Comparison of ENCODE assay signal across 8 cellular contexts in genomic region chr7:139340808-139341057, GRCh38. TPM values are rescaled to one million over a fixed set of nuclear protein-coding genes. Genes with fewer than 3 reads are reported as not detected.
DNase-seq lines count a peak whose midpoint lies in the region; ATAC-seq, FAIRE-seq and TF ChIP-seq lines count a peak whose summit lies in the region.

No MANE protein-coding gene starts in this region.

- H3K36me3 ChIP-seq in OCI-LY1 (ENCODE audit: insufficient read depth, low read length) (peaks cover 18% of the 10 kb centered on the region; the same call in 1 of the 2 replicates), H1 (ENCODE audit: control insufficient read depth in 2 of 4, insufficient read depth in 4 of 4, low read length in 3 of 4) (0 out of 8 replicates have a peak, but pooled peaks cover 0 to 3% (median 0%) of the 10 kb centered on the region in 4 experiments)

- H3K79me2 ChIP-seq in OCI-LY1 (ENCODE audit: insufficient read depth, low read length) (no peaks in the 10 kb centered on the region), H1 (ENCODE audit: control insufficient read depth in 1 of 2, insufficient read depth in 2 of 2, low read length in 2 of 2) (peaks cover 0 to 21% of the 10 kb centered on the region in 2 experiments; a peak in 2 of 4 replicates)

- peak overlapping the region; percentile 100 for H3K27ac Mint-ChIP-seq in neural crest cell (ENCODE audit: unreplicated experiment)

- peaks cover 2% of the 10 kb centered on the region; the same call in 1 of the 2 replicates for H3K23me2 ChIP-seq in H1 (ENCODE audit: low read depth, low read length)

- peak overlapping the region; percentile 97; the same call in 1 of the 2 replicates for H2BK12ac ChIP-seq in H1 (ENCODE audit: low read depth, low read length)

- TF ChIP-seq RAD21 in H1 (IDR thresholded peaks at IDR 0.05 in 1 of 2, conservative IDR thresholded peaks at IDR 0.05 in 1 of 2; ENCODE audit: low read depth in 2 of 2, low read length in 2 of 2) = no peak

- H3K9me2 ChIP-seq in OCI-LY1 (ENCODE audit: low read depth, low read length) = no peaks in the 10 kb centered on the region

- H2BK20ac ChIP-seq in H1 (ENCODE audit: low read length) = no peak overlapping the region

- peaks cover 14% of the 10 kb centered on the region for H3K4me1 ChIP-seq in OCI-LY1 (ENCODE audit: insufficient read depth, low read length, severe bottlenecking)
- peaks cover 0 to 5% (median 4%) of the 10 kb centered on the region in 4 experiments; a peak in 5 of 7 replicates for H3K4me1 ChIP-seq in H1 (replicated peaks in 1 of 4; ENCODE audit: control insufficient read depth in 3 of 4, insufficient read depth in 4 of 4, low read length in 3 of 4)

- H3K27me3 ChIP-seq in OCI-LY1 (ENCODE audit: insufficient read depth, low read length) (no peaks in the 10 kb centered on the region), H1 (replicated peaks in 1 of 4; ENCODE audit: control insufficient read depth in 3 of 4, extremely low read depth in 1 of 4, insufficient read depth in 3 of 4, low read length in 3 of 4) (peaks cover 0 to 1% (median 0%) of the 10 kb centered on the region in 4 experiments; a peak in 1 of 7 replicates)

- FAIRE-seq in H1 (lab: Jason Lieb, UNC) = no peak

- peak overlapping the region; percentile 70 for H4K5ac ChIP-seq in H1 (ENCODE audit: insufficient read length, low read depth, low read length)

- H3K4me3 ChIP-seq in OCI-LY1 (ENCODE audit: low read depth, low read length, poor library complexity, severe bottlenecking) (peak overlapping the region; percentile 82), H1 (ENCODE audit: extremely low read depth in 1 of 4, insufficient read depth in 2 of 4, low read depth in 3 of 4, low read length in 4 of 4) (peak overlapping the region; percentile 79 to 98 (median 92))

- peak overlapping the region; percentile 68; the same call in 1 of the 2 replicates for H3K18ac ChIP-seq in H1 (ENCODE audit: extremely low read depth, low read length)

- peaks cover 9% of the 10 kb centered on the region for H3K9me3 Mint-ChIP-seq in neural crest cell

- H3F3A ChIP-seq in OCI-LY1 (ENCODE audit: insufficient read depth, low read length) = 0 out of 2 replicates have a peak, but pooled peaks cover 5% of the 10 kb centered on the region

- H2AFZ ChIP-seq in OCI-LY1 (ENCODE audit: low read length) (no peak overlapping the region), H1 (ENCODE audit: low read length) (no peak overlapping the region)

- H3K27ac ChIP-seq in OCI-LY1 (ENCODE audit: low read depth, low read length, poor library complexity, severe bottlenecking) (peak overlapping the region; percentile 90), H1 (ENCODE audit: low read depth, low read length) (peak overlapping the region; percentile 99)

- H4K20me1 ChIP-seq in OCI-LY1 (ENCODE audit: insufficient read depth, low read length) = no peaks in the 10 kb centered on the region
- H4K20me1 ChIP-seq in H1 (replicated peaks in 1 of 2; ENCODE audit: control insufficient read depth in 1 of 2, insufficient read depth in 2 of 2, low read length in 2 of 2) = no peaks in the 10 kb centered on the region

- ATAC-seq in GM18517 (IDR thresholded peaks at IDR 0.05; ENCODE audit: unreplicated experiment) (peak; percentile 6), HG03378 (IDR thresholded peaks at IDR 0.05; ENCODE audit: unreplicated experiment) (no peak), GM21786 (IDR thresholded peaks at IDR 0.05; ENCODE audit: unreplicated experiment) (no peak)

- H3K4me3 Mint-ChIP-seq in neural crest cell = peak overlapping the region; percentile 97

- H3K79me1 ChIP-seq in H1 (ENCODE audit: low read depth, low read length) = 0 out of 2 replicates have a peak, but pooled peaks cover 2% of the 10 kb centered on the region

- no peak for TF ChIP-seq EP300 in H1 (IDR thresholded peaks at IDR 0.05; ENCODE audit: borderline replicate concordance in 1 of 2, low read depth in 2 of 2, low read length in 2 of 2)

- H3K56ac ChIP-seq in H1 (replicated peaks; ENCODE audit: insufficient read length, low read depth, low read length) = peak overlapping the region; percentile 93

- peaks cover 25% of the 10 kb centered on the region for H3K36me3 Mint-ChIP-seq in neural crest cell (ENCODE audit: low read depth)

- peak overlapping the region; percentile 94 for H3K9ac ChIP-seq in OCI-LY1 (ENCODE audit: low read length)
- peak overlapping the region; percentile 93 to 100 (median 96) for H3K9ac ChIP-seq in H1 (replicated peaks in 1 of 4; ENCODE audit: extremely low read depth in 1 of 4, low read depth in 3 of 4, low read length in 3 of 4)

- H3K9me3 ChIP-seq in OCI-LY1 (ENCODE audit: low read length) (peaks cover 5% of the 10 kb centered on the region), H1 (ENCODE audit: insufficient read depth in 2 of 2, low read depth in 1 of 2, low read length in 1 of 2) (peaks cover 0 to 5% of the 10 kb centered on the region in 2 experiments; a peak in 2 of 4 replicates)

- WGBS in H1 (ENCODE audit: extremely low coverage in 1 of 2, insufficient coverage in 1 of 2, insufficient read length in 1 of 2, insufficient replicate concordance in 2 of 2, low coverage in 1 of 2, low lambda C conversion rate in 2 of 2, missing lambda C conversion rate in 1 of 2), 2 experiments = 0% methylated on average over 8 of the region's 9 CpGs; no CpG with 5 or more reads in 1 of the 2 experiments

- H2BK15ac ChIP-seq in H1 (ENCODE audit: low read length) = no peak overlapping the region

- peak overlapping the region; percentile 46 for H4K91ac ChIP-seq in H1 (replicated peaks; ENCODE audit: insufficient read length, low read length)

- H3K4me2 ChIP-seq in OCI-LY1 (ENCODE audit: low read length) = peak overlapping the region; percentile 82
- H3K4me2 ChIP-seq in H1 (ENCODE audit: insufficient read depth in 1 of 2, low read depth in 2 of 2, low read length in 2 of 2) = peak overlapping the region; percentile 80 to 82

- H3K4ac ChIP-seq in H1 (replicated peaks; ENCODE audit: insufficient read length, low read depth, low read length) = peak overlapping the region; percentile 38

- peaks cover 36% of the 10 kb centered on the region for H3K4me1 Mint-ChIP-seq in neural crest cell

- POLR2A ChIA-PET in H1 (lab: Charles Lee; ENCODE audit: partially characterized antibody) = interaction anchor here (1.0 to 2.6 kb wide), 3 partner anchors 13 to 19 kb away, joined by 4 to 30 read pairs (median 7); partner anchors contain the start of gene LUC7L2

- peaks cover 22% of the 10 kb centered on the region for H3K27me3 Mint-ChIP-seq in neural crest cell (ENCODE audit: low read depth)

- no peak overlapping the region for H3K14ac ChIP-seq in H1 (ENCODE audit: insufficient read length)

- H2BK120ac ChIP-seq in H1 (replicated peaks; ENCODE audit: low read depth, low read length) = peak overlapping the region; percentile 38

- peak overlapping the region; percentile 99; the same call in 1 of the 2 replicates for H4K8ac ChIP-seq in H1 (ENCODE audit: extremely low read depth, insufficient read depth, low read length)

- DNase-seq in H1 (ENCODE audit: low read depth in 1 of 2, low spot score in 2 of 2) (no peak), neural crest cell (ENCODE audit: low read depth, low spot score) (no peak), RKO (ENCODE audit: low spot score) (no peak), Ammon's horn (ENCODE audit: low spot score) (no peak)

- H2AK5ac ChIP-seq in H1 (ENCODE audit: low read depth, low read length) = no peak overlapping the region

- TF ChIP-seq POLR2A in H1 (IDR thresholded peaks at IDR 0.05; ENCODE audit: control extremely low read depth in 1 of 2, low read depth in 2 of 2, low read length in 2 of 2) = no peak

- no peak for TF ChIP-seq CTCF in OCI-LY1 (IDR thresholded peaks at IDR 0.05; ENCODE audit: low read length)
- TF ChIP-seq CTCF in H1 (IDR thresholded peaks at IDR 0.05; ENCODE audit: control extremely low read depth in 1 of 3, insufficient read depth in 1 of 3, low read depth in 1 of 3, low read length in 3 of 3) = no peak
- TF ChIP-seq CTCF in neural crest cell (conservative IDR thresholded peaks at IDR 0.05) = no peak

- CTCF ChIA-PET in H1 (lab: Charles Lee; ENCODE audit: partially characterized antibody) = interaction anchor here (1.3 to 8.9 kb wide), 2 partner anchors 17 to 20 kb away, joined by 3 to 54 read pairs; no protein-coding TSS in a partner anchor

- no peak overlapping the region for H3K23ac ChIP-seq in H1 (ENCODE audit: insufficient read length)

- H2BK5ac ChIP-seq in H1 (ENCODE audit: low read depth, low read length) = peak overlapping the region; percentile 100

TF ChIP-seq in H1, 55 proteins besides CTCF, POLR2A, EP300 and RAD21 (continues in another document):
- TF ChIP-seq ATF2 (IDR thresholded peaks at IDR 0.05; ENCODE audit: low read length) = peak; percentile 89

RNA-seq across cellular contexts. Expression of gene FMC1, which starts 0.4 kb away (rescaled TPM):
- 13.6 and 15.8 TPM in 2 replicates for total RNA-seq in H1 (2021; fragmentation: NEBNext Ultra II Directional; extraction: Animal tissue kit (Norgen Biotek cat#: 25700))
- 23.3 and 28.4 TPM in 2 replicates for polyA plus RNA-seq in H1 (2011; rRNA removed)
- polyA plus RNA-seq in H1 (2011; cell fraction: cytosol; rRNA removed) = 23.3 TPM
- polyA plus RNA-seq in H1 (2011; cell fraction: nucleus; rRNA removed) = 17.7 TPM
- polyA plus RNA-seq in H1 (2012, experiment 1 of 2) = 16.6 to 31.5 TPM (median 19.4 TPM) in 4 replicates
- 29.7 TPM for polyA plus RNA-seq in H1 (2012, experiment 2 of 2)
- 32.2 TPM for polyA plus RNA-seq in H1 (2013, experiment 1 of 2)
- polyA plus RNA-seq in H1 (2013, experiment 2 of 2) = 39.3 TPM
- polyA minus RNA-seq in H1 (2011; rRNA and poly(A)+ RNA removed) = 4.1 and 6.5 TPM in 2 replicates
- 2.3 TPM for polyA minus RNA-seq in H1 (2011; cell fraction: cytosol; rRNA and poly(A)+ RNA removed)
- 6.2 TPM for polyA minus RNA-seq in H1 (2011; cell fraction: nucleus; rRNA and poly(A)+ RNA removed)
- 18.3 and 24.8 TPM in 2 replicates for total RNA-seq in neural crest cell

RNA-seq across cellular contexts. Expression of gene LUC7L2, which starts 19.0 kb away (rescaled TPM):
- total RNA-seq in H1 (2021; fragmentation: NEBNext Ultra II Directional; extraction: Animal tissue kit (Norgen Biotek cat#: 25700)) = 64.1 and 67.8 TPM in 2 replicates
- polyA plus RNA-seq in H1 (2011; rRNA removed) = 22.9 and 37.3 TPM in 2 replicates
- polyA plus RNA-seq in H1 (2011; cell fraction: cytosol; rRNA removed) = 39.7 TPM
- 78.5 TPM for polyA plus RNA-seq in H1 (2011; cell fraction: nucleus; rRNA removed)
- 37.9 to 53.9 TPM (median 47.2 TPM) in 4 replicates for polyA plus RNA-seq in H1 (2012, experiment 1 of 2)
- polyA plus RNA-seq in H1 (2012, experiment 2 of 2) = 7.0 TPM
- polyA plus RNA-seq in H1 (2013, experiment 1 of 2) = 40.6 TPM
- polyA plus RNA-seq in H1 (2013, experiment 2 of 2) = 39.7 TPM
- polyA minus RNA-seq in H1 (2011; rRNA and poly(A)+ RNA removed) = 21.7 and 37.4 TPM in 2 replicates
- polyA minus RNA-seq in H1 (2011; cell fraction: cytosol; rRNA and poly(A)+ RNA removed) = 49.8 TPM
- 159 TPM for polyA minus RNA-seq in H1 (2011; cell fraction: nucleus; rRNA and poly(A)+ RNA removed)
- total RNA-seq in neural crest cell = 102 and 107 TPM in 2 replicates
